ENCODE assay signal across 1 cellular context in genomic region chr11:27204527-27204926, GRCh38.
TF ChIP-seq lines count a peak whose summit lies in the region.

No MANE protein-coding gene starts in this region.

TF ChIP-seq in HepG2, 621 proteins besides CTCF, POLR2A, EP300 and RAD21 (continued from another document):
- TF ChIP-seq ZNF646 (CRISPR knock-in tag; IDR thresholded peaks at IDR 0.05) (no peak), ZMYM4 (CRISPR knock-in tag; IDR thresholded peaks at IDR 0.05) (no peak), ZNF629 (CRISPR knock-in tag; conservative IDR thresholded peaks at IDR 0.05) (peak; percentile 95), FOXA1 (IDR thresholded peaks at IDR 0.05) (no peak), FOXA1 (CRISPR knock-in tag; IDR thresholded peaks at IDR 0.05) (no peak), SOX5 (CRISPR knock-in tag; IDR thresholded peaks at IDR 0.05; ENCODE audit: borderline replicate concordance) (0 out of 2 replicates have a peak, but pooled peaks have one; percentile 13), RCOR2 (CRISPR knock-in tag; IDR thresholded peaks at IDR 0.05) (0 out of 2 replicates have a peak, but pooled peaks have one; percentile 38), SMC3 (IDR thresholded peaks at IDR 0.05; ENCODE audit: low read length) (peak; percentile 58), PATZ1 (CRISPR knock-in tag; IDR thresholded peaks at IDR 0.05) (0 out of 2 replicates have a peak, but pooled peaks have one; percentile 23), YY1 (IDR thresholded peaks at IDR 0.05; ENCODE audit: insufficient read depth, insufficient replicate concordance, low read depth, low read length) (no peak), ZNF331 (CRISPR knock-in tag; IDR thresholded peaks at IDR 0.05) (no peak), XRCC5 (optimal IDR thresholded peaks at IDR 0.05; ENCODE audit: low read length) (peak; percentile 55), KDM1A (CRISPR knock-in tag; IDR thresholded peaks at IDR 0.05) (peak; percentile 87), ZMYM3 (CRISPR knock-in tag; IDR thresholded peaks at IDR 0.05) (0 out of 2 replicates have a peak, but pooled peaks have one; percentile 31)
TF ChIP-seq in HepG2: peak in this region for 9.
